8 cellular contexts compared by ENCODE assay signal in genomic region chr16:80852261-80852872, GRCh38. TPM values are rescaled to one million over a fixed set of nuclear protein-coding genes. Genes with fewer than 3 reads are reported as not detected.
DNase-seq lines count a peak whose midpoint lies in the region; ATAC-seq, FAIRE-seq and TF ChIP-seq lines count a peak whose summit lies in the region.

No MANE protein-coding gene starts in this region.

- no peak overlapping the region for H4K91ac ChIP-seq in IMR-90 (ENCODE audit: insufficient read depth, low read depth, low read length)

- in situ Hi-C loops in IMR-90 (cut with MboI; ENCODE audit: low sequenced_read_pairs) (no loop called here), K562 (cut with MboI) (no loop called here)

- no peak overlapping the region for H2BK120ac ChIP-seq in IMR-90 (ENCODE audit: low read depth, low read length)

- H3K4me1 ChIP-seq in IMR-90 (ENCODE audit: control insufficient read depth, insufficient read depth, low read length) (no peaks in the 10 kb centered on the region), K562 (replicated peaks in 1 of 2; ENCODE audit: control insufficient read depth in 2 of 2, insufficient read depth in 2 of 2, low read length in 2 of 2) (no peaks in the 10 kb centered on the region), osteoblast (ENCODE audit: insufficient read depth, low read length) (no peaks in the 10 kb centered on the region), esophagus squamous epithelium (no peaks in the 10 kb centered on the region)

- dilution Hi-C loops in IMR-90 (cut with HindIII; ENCODE audit: low sequenced_read_pairs, unreplicated experiment): no loop called here

- H3K4me2 ChIP-seq in IMR-90 (ENCODE audit: low read depth, low read length) (no peak overlapping the region), K562 (ENCODE audit: insufficient read depth, low read length) (no peak overlapping the region), osteoblast (ENCODE audit: insufficient read depth, low read length) (no peak overlapping the region)

- intact Hi-C loops in IMR-90 (cut with micrococcal nuclease) (no loop called here), K562 (cut with micrococcal nuclease) (no loop called here), esophagus squamous epithelium (cut with DNase I) (no loop called here), cardiac septum (cut with DNase I) (no loop called here)

- H3K23ac ChIP-seq in IMR-90 (ENCODE audit: low read depth, low read length): no peak overlapping the region

- WGBS in IMR-90 (ENCODE audit: extremely low coverage in 2 of 2, insufficient read length in 1 of 2), 2 experiments: no CpG with 5 or more reads among the region's 5 CpGs
- WGBS in K562 (ENCODE audit: insufficient coverage, low coverage, missing lambda C conversion rate): 24% methylated on average over 5 of the region's 5 CpGs
- WGBS in esophagus squamous epithelium, 2 donors: 85 to 90% methylated on average over 4 to 5 of the region's 5 CpGs

- TF ChIP-seq EP300 in K562 (IDR thresholded peaks at IDR 0.05; ENCODE audit: low read length): no peak

- no peak for TF ChIP-seq POLR2A in IMR-90 (IDR thresholded peaks at IDR 0.05; ENCODE audit: low read depth, low read length)
- no peak for TF ChIP-seq POLR2A in K562 (conservative IDR thresholded peaks at IDR 0.05)
- TF ChIP-seq POLR2A in esophagus squamous epithelium (IDR thresholded peaks at IDR 0.05): no peak

- no peak overlapping the region for H2AK5ac ChIP-seq in IMR-90 (ENCODE audit: low read depth, low read length)

- no peak overlapping the region for H3K14ac ChIP-seq in IMR-90 (replicated peaks; ENCODE audit: low read depth, low read length)

- H3K27me3 ChIP-seq in IMR-90 (ENCODE audit: control insufficient read depth, insufficient read depth, low read length): no peaks in the 10 kb centered on the region
- H3K27me3 ChIP-seq in K562 (ENCODE audit: control insufficient read depth in 2 of 2, insufficient read depth in 2 of 2, low read length in 2 of 2): no peaks in the 10 kb centered on the region
- no peaks in the 10 kb centered on the region for H3K27me3 ChIP-seq in osteoblast (ENCODE audit: insufficient read depth, low read length)
- peaks cover 0 to 7% (median 0%) of the 10 kb centered on the region in 4 donors for H3K27me3 ChIP-seq in esophagus squamous epithelium

- H3K27ac ChIP-seq in IMR-90 (ENCODE audit: insufficient read depth, low read length): no peak overlapping the region
- no peak overlapping the region for H3K27ac ChIP-seq in K562 (ENCODE audit: extremely low read depth, low read depth, low read length)
- no peak overlapping the region for H3K27ac ChIP-seq in osteoblast (ENCODE audit: low read depth, low read length)
- H3K27ac ChIP-seq in esophagus squamous epithelium: no peak overlapping the region

- CTCF ChIA-PET in IMR-90 (lab: Yijun Ruan, JAX) (interaction anchor here (0.8 to 1.5 kb wide), 2 partner anchors 10 to 23 kb away, joined by 3 to 5 read pairs; no protein-coding TSS in a partner anchor), K562 (lab: Yijun Ruan, JAX; ENCODE audit: low intra/inter-chr PET ratio) (interaction anchor here (0.6 to 1.7 kb wide), 2 partner anchors 99 to 325 kb away, joined by 3 to 10 read pairs; no protein-coding TSS in a partner anchor)

- no peaks in the 10 kb centered on the region for H3K79me1 ChIP-seq in IMR-90 (ENCODE audit: low read depth in 1 of 2, low read length in 2 of 2)

- H3K79me2 ChIP-seq in K562 (ENCODE audit: control insufficient read depth, insufficient read depth, low read length): no peaks in the 10 kb centered on the region
- H3K79me2 ChIP-seq in osteoblast (ENCODE audit: insufficient read depth, low read length): no peaks in the 10 kb centered on the region

- peak; percentile 72 for FAIRE-seq in K562 (lab: Jason Lieb, UNC)

- DNase-seq in EL (peak; percentile 25), IMR-90 (peak; percentile 28), K562 (ENCODE audit: extremely low read depth in 1 of 4, low spot score in 3 of 4) (peak; percentile 37 to 53 (median 48)), osteoblast (ENCODE audit: insufficient read length, low spot score, missing footprints) (no peak), omental fat pad (ENCODE audit: low spot score) (no peak), esophagus squamous epithelium (lab: John Stamatoyannopoulos, UW) (no peak), cardiac septum (ENCODE audit: low spot score) (no peak)

- ATAC-seq in IMR-90 (ENCODE audit: low read depth): no peak
- peak; percentile 81 for ATAC-seq in K562
- ATAC-seq in omental fat pad (ENCODE audit: low FRiP score): no peak
- ATAC-seq in HG02798 (IDR thresholded peaks at IDR 0.05; ENCODE audit: poor library complexity, unreplicated experiment): no peak

- H4K20me1 ChIP-seq in IMR-90 (ENCODE audit: insufficient read depth, low read length): no peaks in the 10 kb centered on the region
- H4K20me1 ChIP-seq in K562 (replicated peaks; ENCODE audit: control insufficient read depth, insufficient read depth, low read length): no peaks in the 10 kb centered on the region
- H4K20me1 ChIP-seq in osteoblast (ENCODE audit: insufficient read depth, low read length): no peaks in the 10 kb centered on the region

- no peak overlapping the region for H4K8ac ChIP-seq in IMR-90 (ENCODE audit: low read depth in 2 of 2, low read length in 2 of 2)

- H4K5ac ChIP-seq in IMR-90 (ENCODE audit: low read depth, low read length): no peak overlapping the region

- no peaks in the 10 kb centered on the region for H3K9me1 ChIP-seq in IMR-90 (ENCODE audit: insufficient read depth, low read length)
- no peaks in the 10 kb centered on the region for H3K9me1 ChIP-seq in K562 (ENCODE audit: control insufficient read depth, insufficient read depth, low read length)

- no TSS peak for BruUV-seq in IMR-90 (replicated peaks; lab: Mats Ljungman, UMichigan)
- no TSS peak for BruUV-seq in K562 (replicated peaks; lab: Mats Ljungman, UMichigan)

- no peak overlapping the region for H2BK15ac ChIP-seq in IMR-90 (ENCODE audit: low read depth, low read length)

- H3K18ac ChIP-seq in IMR-90 (ENCODE audit: low read depth, low read length): no peak overlapping the region

- H3K36me3 ChIP-seq in IMR-90 (ENCODE audit: control insufficient read depth, insufficient read depth, low read length) (no peaks in the 10 kb centered on the region), K562 (ENCODE audit: control insufficient read depth, insufficient read depth, low read length) (no peaks in the 10 kb centered on the region), osteoblast (ENCODE audit: insufficient read depth, low read length) (no peaks in the 10 kb centered on the region), esophagus squamous epithelium (no peaks in the 10 kb centered on the region)

- no peak overlapping the region for H2BK5ac ChIP-seq in IMR-90 (ENCODE audit: low read depth, low read length, poor library complexity, severe bottlenecking)

- H3K4me3 ChIP-seq in IMR-90 (ENCODE audit: insufficient read depth, low read depth, low read length) (no peak overlapping the region), K562 (no peak overlapping the region), osteoblast (ENCODE audit: insufficient read depth, low read length) (no peak overlapping the region), esophagus squamous epithelium (no peak overlapping the region)

- POLR2A ChIA-PET in IMR-90 (lab: Charles Lee; ENCODE audit: unreplicated experiment) (no interaction called here), K562 (lab: Yijun Ruan, JAX) (no interaction called here)

- TF ChIP-seq CTCF in IMR-90 (conservative IDR thresholded peaks at IDR 0.05; ENCODE audit: low read depth, low read length) (peak; percentile 27; the same call in 1 of the 2 replicates), K562 (IDR thresholded peaks at IDR 0.05 in 2 of 3, conservative IDR thresholded peaks at IDR 0.05 in 1 of 3; ENCODE audit: insufficient read depth in 2 of 3, low read depth in 1 of 3, low read length in 3 of 3) (peak; percentile 41 to 64 (median 56); a peak in 5 of 6 replicates), osteoblast (IDR thresholded peaks at IDR 0.05; ENCODE audit: extremely low read depth, low read depth, low read length) (peak; percentile 55), omental fat pad (IDR thresholded peaks at IDR 0.05) (no peak), esophagus squamous epithelium (IDR thresholded peaks at IDR 0.05) (peak in 3 of 6 experiments; percentile 13 to 48 (median 20))

- no peak overlapping the region for H2AFZ ChIP-seq in IMR-90 (replicated peaks; ENCODE audit: low read length, poor library complexity)
- H2AFZ ChIP-seq in K562 (ENCODE audit: low read depth, low read length): no peak overlapping the region
- H2AFZ ChIP-seq in osteoblast (ENCODE audit: low read length): no peak overlapping the region

- H3K56ac ChIP-seq in IMR-90 (ENCODE audit: extremely low read depth, insufficient read depth, low read length): no peak overlapping the region

- H3K9ac ChIP-seq in IMR-90 (ENCODE audit: low read depth, low read length): no peak overlapping the region
- H3K9ac ChIP-seq in K562 (ENCODE audit: insufficient read depth in 1 of 2, low read depth in 2 of 2, low read length in 2 of 2): no peak overlapping the region

- H3K4ac ChIP-seq in IMR-90 (ENCODE audit: low read depth, low read length): no peak overlapping the region

- TF ChIP-seq RAD21 in IMR-90 (IDR thresholded peaks at IDR 0.05; ENCODE audit: low read length): peak; percentile 13; the same call in 1 of the 2 replicates
- TF ChIP-seq RAD21 in K562 (CRISPR knock-in tag; conservative IDR thresholded peaks at IDR 0.05 in 1 of 2, IDR thresholded peaks at IDR 0.05 in 1 of 2): peak in 1 of 2 experiments; percentile 39; a peak in 2 of 4 replicates

- no peak overlapping the region for H2AK9ac ChIP-seq in IMR-90 (replicated peaks; ENCODE audit: low read depth, low read length, poor library complexity)

- H2BK20ac ChIP-seq in IMR-90 (ENCODE audit: low read depth, low read length): no peak overlapping the region

- H3K9me3 ChIP-seq in IMR-90 (ENCODE audit: control insufficient read depth, insufficient read depth, low read length) (no peaks in the 10 kb centered on the region), K562 (replicated peaks; ENCODE audit: control insufficient read depth, insufficient read depth, low read depth, low read length) (no peaks in the 10 kb centered on the region), osteoblast (ENCODE audit: low read depth, low read length) (no peaks in the 10 kb centered on the region), esophagus squamous epithelium (no peaks in the 10 kb centered on the region)

RNA-seq across cellular contexts. Expression of gene CDYL2, which starts 48.0 kb away (rescaled TPM):
- total RNA-seq in IMR-90 (2012; rRNA removed) (3.9 and 4.4 TPM in 2 replicates), K562 (2014; rRNA removed) (under 0.01 TPM in 1 of 2 replicates, not detected in the other), K562 (2014; rRNA removed; fragmentation: Illumina TruSeq; extraction: Trizol) (not detected in 2 replicates), K562 (2015; rRNA removed; fragmentation: Illumina TruSeq; extraction: Trizol) (not detected in 2 replicates), K562 (2021) (0.04 and 0.25 TPM in 2 replicates), osteoblast (8.3 and 8.8 TPM in 2 replicates), omental fat pad (1 to 10 TPM; 5.9 to 8.8 (median 6.6) TPM), esophagus squamous epithelium (1 to 10 TPM; 1.8 to 4.8 (median 3.1) TPM), cardiac septum (6.0 TPM)
- polyA plus RNA-seq in IMR-90 (2012; rRNA removed) (0.93 and 1.2 TPM in 2 replicates), K562 (2011; rRNA removed) (0.01 TPM in 1 of 2 replicates, not detected in the other), K562 (2014; fragmentation: Illumina TruSeq; extraction: Trizol) (not detected in 2 replicates), K562 (2014; fragmentation: Nextera tagmentation; extraction: Ambion mirVana) (not detected), K562 (2014; rRNA removed) (not detected in 2 replicates)
- 0.40 and 0.66 TPM in 2 replicates for polyA plus RNA-seq in IMR-90 (2012; cell fraction: cytosol; rRNA removed)
- 0.91 and 1.8 TPM in 2 replicates for polyA plus RNA-seq in IMR-90 (2012; cell fraction: nucleus; rRNA removed; ENCODE audit: low replicate concordance)
- total RNA-seq in K562 (2011; cell fraction: chromatin; rRNA removed; ENCODE audit: low replicate concordance): 0.07 and 0.09 TPM in 2 replicates
- total RNA-seq in K562 (2011; cell fraction: nucleolus; rRNA removed): not detected in 2 replicates
- total RNA-seq in K562 (2011; cell fraction: nucleoplasm; rRNA removed): not detected in 2 replicates
- 0.01 TPM in 1 of 2 replicates, not detected in the other for polyA plus RNA-seq in K562 (2011; cell fraction: cytosol; rRNA removed)
- 0.01 TPM in 1 of 2 replicates, not detected in the other for polyA plus RNA-seq in K562 (2011; cell fraction: nucleus; rRNA removed)
- polyA plus RNA-seq in K562 (2012): 0.01 and 0.03 TPM in 2 replicates
- polyA minus RNA-seq in K562 (2011; rRNA and poly(A)+ RNA removed): 0.51 TPM in 1 of 2 replicates, not detected in the other
- 0.18 and 0.19 TPM in 2 replicates for polyA minus RNA-seq in K562 (2011; cell fraction: cytosol; rRNA and poly(A)+ RNA removed)
- under 0.01 TPM in 2 replicates for polyA minus RNA-seq in K562 (2011; cell fraction: nucleus; rRNA and poly(A)+ RNA removed)

Comparison
In these comparisons a context has a peak if more than half of its experiments do, and no peak if none do; other contexts are left out.
1. DNase-seq: peak in EL (single experiment), IMR-90 (single experiment) and K562 (4 of 4); none in osteoblast (single experiment), omental fat pad (single experiment), esophagus squamous epithelium (single experiment) and cardiac septum (single experiment).
2. CTCF ChIP-seq: peak in IMR-90 (single experiment), K562 (3 of 3) and osteoblast (single experiment); none in omental fat pad (0 of 3).